Comparison of ENCODE assay signal across 8 cellular contexts in genomic region chr12:103930787-103931536, GRCh38. TPM values are rescaled to one million over a fixed set of nuclear protein-coding genes. Genes with fewer than 3 reads are reported as not detected.
A peak's percentile ranks its signal among the peaks of the same experiment; 100 is the strongest.
DNase-seq lines count a peak whose midpoint lies in the region; ATAC-seq and TF ChIP-seq lines count a peak whose summit lies in the region.

No MANE protein-coding gene starts in this region.

- CTCF ChIA-PET in HEK293 (lab: Yijun Ruan, JAX) = interaction anchor here (1.2 kb wide), 1 partner anchor 298 kb away, joined by 4 read pairs; no protein-coding TSS in a partner anchor

- H3K4me3 ChIP-seq in HEK293 (ENCODE audit: low read depth, low read length) (peak overlapping the region; percentile 88), WI38 (ENCODE audit: low read depth, low read length) (peak overlapping the region; percentile 70), lung (peak overlapping the region; percentile 77)
- peak overlapping the region; percentile 78 for H3K4me3 ChIP-seq in effector memory CD4-positive, alpha-beta T cell (ENCODE audit: insufficient read depth, low read depth, low read length, poor library complexity, severe bottlenecking)

- peaks cover 0 to 4% of the 10 kb centered on the region in 2 donors for H3K9me3 Mint-ChIP-seq in stimulated activated naive B cell treated with anti-CD40 and anti-IgM and Interleukin-4, amounts not matched to agents 10 μg/mL and 1 μg/mL and 100 μg/mL, for 72 hours

- ATAC-seq in lung (ENCODE audit: insufficient read depth, low FRiP score) (no peak), HG03439 (IDR thresholded peaks at IDR 0.05; ENCODE audit: unreplicated experiment) (no peak), HG03442 (IDR thresholded peaks at IDR 0.05; ENCODE audit: unreplicated experiment) (no peak)
- peak; percentile 2 to 4 for ATAC-seq in stimulated activated naive B cell treated with anti-CD40 and anti-IgM and Interleukin-4, amounts not matched to agents 10 μg/mL and 1 μg/mL and 100 μg/mL, for 72 hours (replicated peaks)

- H3K9me3 ChIP-seq in HEK293 (ENCODE audit: control insufficient read depth, insufficient read depth, low read depth, low read length) (no peaks in the 10 kb centered on the region), lung (ENCODE audit: control insufficient read depth in 2 of 2, insufficient read depth in 1 of 2, low read length in 1 of 2) (no peaks in the 10 kb centered on the region)
- H3K9me3 ChIP-seq in effector memory CD4-positive, alpha-beta T cell (ENCODE audit: control insufficient read depth, low read length) = no peaks in the 10 kb centered on the region

- no peaks in the 10 kb centered on the region for H3K27me3 Mint-ChIP-seq in stimulated activated naive B cell treated with anti-CD40 and anti-IgM and Interleukin-4, amounts not matched to agents 10 μg/mL and 1 μg/mL and 100 μg/mL, for 72 hours

- H3K27ac ChIP-seq in HEK293 (ENCODE audit: extremely low read depth, low read depth, low read length) (peak overlapping the region; percentile 80), lung (ENCODE audit: low read depth in 1 of 2, low read length in 1 of 2) (peak overlapping the region; percentile 74 to 92)
- peak overlapping the region; percentile 100 for H3K27ac ChIP-seq in effector memory CD4-positive, alpha-beta T cell (ENCODE audit: insufficient read depth, low read length, poor library complexity, severe bottlenecking)

- H3K4me3 Mint-ChIP-seq in stimulated activated naive B cell treated with anti-CD40 and anti-IgM and Interleukin-4, amounts not matched to agents 10 μg/mL and 1 μg/mL and 100 μg/mL, for 72 hours = peak overlapping the region; percentile 86 to 92

- TF ChIP-seq CTCF in HEK293 (tag by site-specific recombination; IDR thresholded peaks at IDR 0.05) (no peak), WI38 (IDR thresholded peaks at IDR 0.05; ENCODE audit: low read depth, low read length) (no peak), lung (IDR thresholded peaks at IDR 0.05; ENCODE audit: control extremely low read depth, extremely low read depth) (no peak)

- peaks cover 35 to 57% of the 10 kb centered on the region in 2 donors for H3K4me1 Mint-ChIP-seq in stimulated activated naive B cell treated with anti-CD40 and anti-IgM and Interleukin-4, amounts not matched to agents 10 μg/mL and 1 μg/mL and 100 μg/mL, for 72 hours

- peaks cover 26 to 52% of the 10 kb centered on the region in 2 experiments for H3K36me3 ChIP-seq in HEK293 (ENCODE audit: control insufficient read depth in 2 of 2, insufficient read depth in 1 of 2, low read length in 2 of 2)
- H3K36me3 ChIP-seq in effector memory CD4-positive, alpha-beta T cell (ENCODE audit: control insufficient read depth, insufficient read depth, low read length) = peaks cover 34% of the 10 kb centered on the region
- peaks cover 15 to 24% of the 10 kb centered on the region in 2 donors for H3K36me3 ChIP-seq in lung (ENCODE audit: control insufficient read depth in 2 of 2, insufficient read depth in 2 of 2, low read length in 2 of 2)

- H3K4me1 ChIP-seq in HEK293 (ENCODE audit: control insufficient read depth, insufficient read depth, low read length) (peaks cover 10% of the 10 kb centered on the region), lung (ENCODE audit: control insufficient read depth in 2 of 2, insufficient read depth in 2 of 2, low read length in 2 of 2) (peaks cover 5 to 25% of the 10 kb centered on the region in 2 donors)
- H3K4me1 ChIP-seq in effector memory CD4-positive, alpha-beta T cell (ENCODE audit: control insufficient read depth, insufficient read depth, low read length, poor library complexity, severe bottlenecking) = peaks cover 27% of the 10 kb centered on the region

- 0 to 1% methylated on average over 29 to 32 of the region's 32 CpGs for WGBS in lung, 2 donors

- DNase-seq in AG08396 (ENCODE audit: low spot score) (peak; percentile 23), lung (ENCODE audit: low spot score) (peak; percentile 33)
- peak in 1 of 3 donors; percentile 2 for DNase-seq in effector memory CD4-positive, alpha-beta T cell
- peak; percentile 39 for DNase-seq in stimulated activated naive B cell treated with anti-CD40 and anti-IgM and Interleukin-4, amounts not matched to agents 10 μg/mL and 1 μg/mL and 100 μg/mL, for 72 hours

- peak overlapping the region; percentile 98 for H3K27ac Mint-ChIP-seq in stimulated activated naive B cell treated with anti-CD40 and anti-IgM and Interleukin-4, amounts not matched to agents 10 μg/mL and 1 μg/mL and 100 μg/mL, for 72 hours

- H3K36me3 Mint-ChIP-seq in stimulated activated naive B cell treated with anti-CD40 and anti-IgM and Interleukin-4, amounts not matched to agents 10 μg/mL and 1 μg/mL and 100 μg/mL, for 72 hours = peaks cover 43 to 53% of the 10 kb centered on the region in 2 donors

- no peaks in the 10 kb centered on the region for H3K27me3 ChIP-seq in effector memory CD4-positive, alpha-beta T cell (replicated peaks; ENCODE audit: control insufficient read depth, insufficient read depth, low read length, poor library complexity, severe bottlenecking)
- no peaks in the 10 kb centered on the region for H3K27me3 ChIP-seq in lung (ENCODE audit: control insufficient read depth, insufficient read depth)

- POLR2A ChIA-PET in HEK293 (lab: Yijun Ruan, JAX) = interaction anchor here (1.1 to 2.7 kb wide), 6 partner anchors 10 to 75 kb away, joined by 3 to 49 read pairs (median 19); partner anchors contain the start of gene TDG

TF ChIP-seq in HEK293, 187 proteins besides CTCF, POLR2A, EP300 and RAD21 (continues in another document):
- TF ChIP-seq ZNF76 (tag by site-specific recombination; IDR thresholded peaks at IDR 0.05; ENCODE audit: borderline replicate concordance, low read depth) (peak; percentile 23), PRDM2 (tag by site-specific recombination; IDR thresholded peaks at IDR 0.05; ENCODE audit: borderline replicate concordance) (no peak), ZNF843 (tag by site-specific recombination; IDR thresholded peaks at IDR 0.05) (no peak), ZNF10 (tag by site-specific recombination; IDR thresholded peaks at IDR 0.05) (no peak), KLF16 (tag by site-specific recombination; IDR thresholded peaks at IDR 0.05) (no peak), ZNF560 (tag by site-specific recombination; IDR thresholded peaks at IDR 0.05; ENCODE audit: borderline replicate concordance) (no peak), ZNF404 (tag by site-specific recombination; IDR thresholded peaks at IDR 0.05) (no peak), EGR2 (tag by site-specific recombination; IDR thresholded peaks at IDR 0.05; ENCODE audit: low read depth) (peak; percentile 14; the same call in 1 of the 2 replicates), ZNF19 (tag by site-specific recombination; IDR thresholded peaks at IDR 0.05; ENCODE audit: low read depth) (no peak), ZNF394 (tag by site-specific recombination; IDR thresholded peaks at IDR 0.05; ENCODE audit: borderline replicate concordance) (no peak), ZNF707 (tag by site-specific recombination; IDR thresholded peaks at IDR 0.05) (no peak), ZNF302 (tag by site-specific recombination; IDR thresholded peaks at IDR 0.05; ENCODE audit: low read depth) (no peak), ZNF132 (tag by site-specific recombination; IDR thresholded peaks at IDR 0.05; ENCODE audit: borderline replicate concordance) (no peak), ZNF248 (tag by site-specific recombination; IDR thresholded peaks at IDR 0.05) (no peak), ZNF549 (tag by site-specific recombination; IDR thresholded peaks at IDR 0.05) (no peak), SCRT2 (tag by site-specific recombination; IDR thresholded peaks at IDR 0.05) (peak; percentile 97), OSR2 (tag by site-specific recombination; IDR thresholded peaks at IDR 0.05) (no peak), WT1 (tag by site-specific recombination; IDR thresholded peaks at IDR 0.05) (no peak)

RNA-seq across cellular contexts. Expression of gene HSP90B1, which starts 0.8 kb away (rescaled TPM):
- total RNA-seq in lung = 100 to 1,000 TPM; 390 to 781 TPM
- polyA plus RNA-seq in lung = 100 to 1,000 TPM; 484 to 773 TPM

RNA-seq across cellular contexts. Expression of gene TDG, which starts 34.7 kb away (rescaled TPM):
- 10 to 100 TPM; 16.9 to 41.0 TPM for total RNA-seq in lung
- polyA plus RNA-seq in lung = 10 to 100 TPM; 10.6 to 15.6 TPM

Comparison
In these comparisons a context has a peak if more than half of its experiments do, and no peak if none do; other contexts are left out.
1. ATAC-seq: peak in stimulated activated naive B cell treated with anti-CD40 and anti-IgM and Interleukin-4, amounts not matched to agents 10 μg/mL and 1 μg/mL and 100 μg/mL, for 72 hours (2 of 2); none in lung (single experiment), HG03439 (single experiment) and HG03442 (single experiment).
2. Peak in every context shown above with its lines, with median percentiles within 50 percentile points of each other: H3K27ac ChIP-seq and H3K4me3 ChIP-seq.